In the genomic region with DNA sequence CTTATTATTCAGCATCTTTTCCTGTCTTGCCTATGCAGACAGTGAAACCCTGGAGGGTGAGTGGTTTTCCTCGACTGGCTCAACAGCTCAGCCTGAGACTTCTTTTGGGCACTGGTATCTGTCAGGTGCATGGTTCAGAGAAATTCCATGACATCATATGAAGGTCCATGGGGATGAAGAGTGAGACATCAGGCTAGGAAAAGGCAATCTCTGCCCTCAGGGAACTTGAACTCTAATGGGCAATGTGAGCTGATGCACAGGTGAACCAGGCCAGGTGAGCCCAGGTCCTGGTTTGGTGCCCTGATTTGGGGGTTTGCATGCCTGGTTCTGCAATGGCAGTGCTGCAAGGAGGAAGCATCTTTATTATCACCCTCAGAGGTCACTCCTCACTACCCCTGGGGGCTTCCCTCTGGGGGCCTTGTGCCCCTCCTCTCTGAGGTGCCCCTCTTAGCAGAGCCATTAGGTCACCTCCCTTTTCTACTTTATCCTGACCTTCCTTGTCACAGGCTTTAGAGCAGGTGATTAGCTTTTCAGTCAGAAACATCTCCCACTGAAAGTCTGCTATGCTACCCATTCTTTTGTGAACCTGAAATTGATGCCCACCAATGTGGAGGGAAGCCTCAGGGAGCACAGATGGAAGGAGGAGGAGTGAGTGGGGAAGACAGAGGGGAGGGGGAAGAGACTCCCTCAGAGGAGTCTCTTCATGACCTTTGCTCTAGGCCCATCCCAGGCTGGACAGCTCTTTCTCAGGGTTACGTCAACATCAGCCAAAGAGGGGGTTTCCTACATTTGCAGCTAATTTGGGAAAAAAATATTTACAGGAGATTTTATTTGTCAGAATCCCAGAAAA, we compare ENCODE assay signal across 1 cellular context.
TF ChIP-seq lines count a peak whose summit lies in the region.

No MANE protein-coding gene starts in this region.

TF ChIP-seq in PFSK-1, 5 proteins besides CTCF, POLR2A, EP300 and RAD21:
- TF ChIP-seq, protein P1, sequence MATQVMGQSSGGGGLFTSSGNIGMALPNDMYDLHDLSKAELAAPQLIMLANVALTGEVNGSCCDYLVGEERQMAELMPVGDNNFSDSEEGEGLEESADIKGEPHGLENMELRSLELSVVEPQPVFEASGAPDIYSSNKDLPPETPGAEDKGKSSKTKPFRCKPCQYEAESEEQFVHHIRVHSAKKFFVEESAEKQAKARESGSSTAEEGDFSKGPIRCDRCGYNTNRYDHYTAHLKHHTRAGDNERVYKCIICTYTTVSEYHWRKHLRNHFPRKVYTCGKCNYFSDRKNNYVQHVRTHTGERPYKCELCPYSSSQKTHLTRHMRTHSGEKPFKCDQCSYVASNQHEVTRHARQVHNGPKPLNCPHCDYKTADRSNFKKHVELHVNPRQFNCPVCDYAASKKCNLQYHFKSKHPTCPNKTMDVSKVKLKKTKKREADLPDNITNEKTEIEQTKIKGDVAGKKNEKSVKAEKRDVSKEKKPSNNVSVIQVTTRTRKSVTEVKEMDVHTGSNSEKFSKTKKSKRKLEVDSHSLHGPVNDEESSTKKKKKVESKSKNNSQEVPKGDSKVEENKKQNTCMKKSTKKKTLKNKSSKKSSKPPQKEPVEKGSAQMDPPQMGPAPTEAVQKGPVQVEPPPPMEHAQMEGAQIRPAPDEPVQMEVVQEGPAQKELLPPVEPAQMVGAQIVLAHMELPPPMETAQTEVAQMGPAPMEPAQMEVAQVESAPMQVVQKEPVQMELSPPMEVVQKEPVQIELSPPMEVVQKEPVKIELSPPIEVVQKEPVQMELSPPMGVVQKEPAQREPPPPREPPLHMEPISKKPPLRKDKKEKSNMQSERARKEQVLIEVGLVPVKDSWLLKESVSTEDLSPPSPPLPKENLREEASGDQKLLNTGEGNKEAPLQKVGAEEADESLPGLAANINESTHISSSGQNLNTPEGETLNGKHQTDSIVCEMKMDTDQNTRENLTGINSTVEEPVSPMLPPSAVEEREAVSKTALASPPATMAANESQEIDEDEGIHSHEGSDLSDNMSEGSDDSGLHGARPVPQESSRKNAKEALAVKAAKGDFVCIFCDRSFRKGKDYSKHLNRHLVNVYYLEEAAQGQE (IDR thresholded peaks at IDR 0.05; ENCODE audit: insufficient read depth in 1 of 2, low read depth in 2 of 2, low read length in 2 of 2): peak; percentile 58 to 76; a peak in 2 of 4 replicates
- TF ChIP-seq POLR2AphosphoS5 (IDR thresholded peaks at IDR 0.05; ENCODE audit: low read depth, low read length) (no peak), FOXP2 (optimal IDR thresholded peaks at IDR 0.05; ENCODE audit: borderline replicate concordance, extremely low read depth, extremely low read length, insufficient read depth) (no peak), SIN3A (IDR thresholded peaks at IDR 0.05; ENCODE audit: borderline replicate concordance, insufficient read depth, low read length) (no peak), TAF1 (IDR thresholded peaks at IDR 0.05; ENCODE audit: borderline replicate concordance, insufficient read depth, low read length) (no peak)
